1 cellular context compared by ENCODE assay signal in genomic region chr3:189355481-189356201, GRCh38.
TF ChIP-seq lines count a peak whose summit lies in the region.

No MANE protein-coding gene starts in this region.

TF ChIP-seq in HepG2, 621 proteins besides CTCF, POLR2A, EP300 and RAD21 (continued from another document):
- TF ChIP-seq ARID5B (CRISPR knock-in tag; IDR thresholded peaks at IDR 0.05), result peak; percentile 60
- no peak for TF ChIP-seq ELF1 (CRISPR knock-in tag; IDR thresholded peaks at IDR 0.05)
